In genomic region chr20:44646023-44646640, GRCh38 we compare ENCODE assay signal across 9 cellular contexts. TPM values are rescaled to one million over a fixed set of nuclear protein-coding genes. Genes with fewer than 3 reads are reported as not detected.
DNase-seq lines count a peak whose midpoint lies in the region; ATAC-seq and TF ChIP-seq lines count a peak whose summit lies in the region.
"Had no signal": no experiment of that assay in that cellular context is flagged by ENCODE, and none has a peak within 500 bp of the region (broad histone marks: within the 10 kb centered on the region; RNA-seq: fewer than 3 reads in every experiment).

No MANE protein-coding gene starts in this region.

- TF ChIP-seq CTCF in fibroblast of pulmonary artery (IDR thresholded peaks at IDR 0.05; ENCODE audit: low read length, missing control alignments) (no peak), ascending aorta (IDR thresholded peaks at IDR 0.05) (no peak), WERI-Rb-1 (IDR thresholded peaks at IDR 0.05; ENCODE audit: low read depth, low read length) (no peak)

- H3K4me3 ChIP-seq in fibroblast of pulmonary artery (replicated peaks; ENCODE audit: low read depth, low read length) (no peak overlapping the region), ascending aorta (no peak overlapping the region), WERI-Rb-1 (ENCODE audit: low read depth, low read length) (no peak overlapping the region)

- intact Hi-C loops in ascending aorta (cut with DNase I), result no loop called here

- H3K9me3 ChIP-seq in ascending aorta (no peaks in the 10 kb centered on the region), WERI-Rb-1 (ENCODE audit: severe bottlenecking) (no peaks in the 10 kb centered on the region)

- peak; percentile 26 for ATAC-seq in HG02943 (IDR thresholded peaks at IDR 0.05; ENCODE audit: low read depth, unreplicated experiment)

- H3K4me1 ChIP-seq in ascending aorta, result peaks cover 3 to 11% of the 10 kb centered on the region in 2 donors

- H3K27me3 ChIP-seq in ascending aorta (no peaks in the 10 kb centered on the region), WERI-Rb-1 (ENCODE audit: insufficient read depth, low read depth, severe bottlenecking) (no peaks in the 10 kb centered on the region)

- DNase-seq in DMS53 (lab: John Stamatoyannopoulos, UW) (peak; percentile 40), DMS53 treated with DMSO at 0.1 percent for 48 hours (lab: John Stamatoyannopoulos, UW; ENCODE audit: unreplicated experiment) (no peak), SIG-M5 (lab: John Stamatoyannopoulos, UW) (peak; percentile 96), fibroblast of pulmonary artery (ENCODE audit: low read depth) (peak; percentile 49), H4 (ENCODE audit: low spot score) (no peak), ascending aorta (ENCODE audit: low spot score in 2 of 2) (no peak), WERI-Rb-1 (no peak)

- no peaks in the 10 kb centered on the region for H3K36me3 ChIP-seq in ascending aorta
- H3K36me3 ChIP-seq in WERI-Rb-1, result no peaks in the 10 kb centered on the region

- H3K27ac ChIP-seq in ascending aorta, result no peak overlapping the region
- no peak overlapping the region for H3K27ac ChIP-seq in WERI-Rb-1
- H3K27ac ChIP-seq: parathyroid adenoma had no signal

RNA-seq across cellular contexts. Expression of gene ADA, which starts 5.4 kb away (rescaled TPM):
- 7.9 and 11.3 TPM in 2 replicates for total RNA-seq in H4 (2014; rRNA removed; shearing (Covaris generic))
- 0.75 TPM for total RNA-seq in ascending aorta

Comparison
In these comparisons a context has a peak if more than half of its experiments do, and no peak if none do; other contexts are left out.
1. DNase-seq: peak in DMS53 (single experiment), SIG-M5 (single experiment) and fibroblast of pulmonary artery (single experiment); none in DMS53 treated with DMSO at 0.1 percent for 48 hours (single experiment), H4 (single experiment), ascending aorta (0 of 2) and WERI-Rb-1 (single experiment).